Comparison of ENCODE assay signal across 9 cellular contexts in genomic region chr1:178870944-178871343, GRCh38. TPM values are rescaled to one million over a fixed set of nuclear protein-coding genes. Genes with fewer than 3 reads are reported as not detected.
A peak's percentile ranks its signal among the peaks of the same experiment; 100 is the strongest.
DNase-seq lines count a peak whose midpoint lies in the region; ATAC-seq and TF ChIP-seq lines count a peak whose summit lies in the region.
"Had no signal": no experiment of that assay in that cellular context is flagged by ENCODE, and none has a peak within 500 bp of the region (broad histone marks: within the 10 kb centered on the region; RNA-seq: fewer than 3 reads in every experiment).

ANGPTL1 (minus strand) TSS chr1:178871077; CDS start chr1:178865776, 5,301 bp downstream.

- TF ChIP-seq CTCF in NB4 (IDR thresholded peaks at IDR 0.05; ENCODE audit: low read depth, low read length) (no peak), mucosa of descending colon (IDR thresholded peaks at IDR 0.05) (no peak), thoracic aorta (IDR thresholded peaks at IDR 0.05) (no peak)

- ATAC-seq in mucosa of descending colon, result peak; percentile 22
- ATAC-seq in thoracic aorta (ENCODE audit: insufficient number of reproducible peaks, low FRiP score, low read depth), result no peak
- no peak for ATAC-seq in GM18868 (IDR thresholded peaks at IDR 0.05; ENCODE audit: unreplicated experiment)
- no peak for ATAC-seq in GM18505 (IDR thresholded peaks at IDR 0.05; ENCODE audit: unreplicated experiment)
- ATAC-seq in HG02610 (IDR thresholded peaks at IDR 0.05; ENCODE audit: unreplicated experiment), result no peak

- H3K4me3 ChIP-seq in NB4 (ENCODE audit: low read depth, low read length), result no peak within 1 kb of the TSS
- peak within 1 kb of the TSS in 1 of 2 donors; percentile 38 for H3K4me3 ChIP-seq in esophagus (ENCODE audit: low read depth in 1 of 2, low read length in 2 of 2)
- H3K4me3 ChIP-seq in mucosa of descending colon, result no peak within 1 kb of the TSS
- H3K4me3 ChIP-seq in thoracic aorta, result peak within 1 kb of the TSS; percentile 67

- peak; percentile 22 for DNase-seq in NB4 (ENCODE audit: low read depth)
- DNase-seq in mucosa of descending colon, result peak in 1 of 3 donors; percentile 13
- no peak for DNase-seq in thoracic aorta (ENCODE audit: low spot score)
- no peak for DNase-seq in C1 segment of cervical spinal cord (lab: John Stamatoyannopoulos, UW)
- DNase-seq: Kasumi-1 had no signal

- TF ChIP-seq POLR2A in NB4 (IDR thresholded peaks at IDR 0.05; ENCODE audit: extremely low read depth, insufficient read length) (no peak), GM18505 (IDR thresholded peaks at IDR 0.05; ENCODE audit: borderline replicate concordance, extremely low read depth, insufficient read depth, insufficient read length) (no peak)

- WGBS in esophagus, 2 donors, result 38 to 59% methylated on average over 4 of the region's 4 CpGs

- no peaks in the 10 kb centered on the region for H3K4me1 ChIP-seq in esophagus (ENCODE audit: control insufficient read depth in 2 of 2, insufficient read depth in 2 of 2, low read length in 1 of 2)
- peaks cover 15% of the 10 kb centered on the region for H3K4me1 ChIP-seq in mucosa of descending colon (ENCODE audit: low read depth)
- H3K4me1 ChIP-seq in thoracic aorta (ENCODE audit: control insufficient read depth in 1 of 2, low read depth in 2 of 2), result peaks cover 6 to 26% of the 10 kb centered on the region in 2 donors

- H3K9me3 ChIP-seq in esophagus (ENCODE audit: control insufficient read depth in 2 of 2, insufficient read depth in 1 of 2, low read depth in 1 of 2, low read length in 1 of 2) (no peaks in the 10 kb centered on the region), mucosa of descending colon (no peaks in the 10 kb centered on the region), thoracic aorta (no peaks in the 10 kb centered on the region)

- H3K27ac ChIP-seq in esophagus (ENCODE audit: low read depth in 2 of 2, low read length in 1 of 2) (peak within 1 kb of the TSS; percentile 31 to 34), thoracic aorta (peak within 1 kb of the TSS; percentile 7 to 41)

- H3K36me3 ChIP-seq in esophagus (ENCODE audit: control insufficient read depth in 2 of 2, insufficient read depth in 2 of 2, low read length in 1 of 2), result no peaks in the 10 kb centered on the region
- no peaks in the 10 kb centered on the region for H3K36me3 ChIP-seq in mucosa of descending colon (ENCODE audit: low read depth)
- no peaks in the 10 kb centered on the region for H3K36me3 ChIP-seq in thoracic aorta

- intact Hi-C loops in mucosa of descending colon (cut with DNase I, micrococcal nuclease), result no loop called here

- H3K27me3 ChIP-seq in esophagus (ENCODE audit: control insufficient read depth in 1 of 2, insufficient read depth in 2 of 2, low read length in 2 of 2), result no peaks in the 10 kb centered on the region
- no peaks in the 10 kb centered on the region for H3K27me3 ChIP-seq in thoracic aorta (replicated peaks; ENCODE audit: insufficient read depth)

RNA-seq across cellular contexts. Expression of gene ANGPTL1, which starts in this region (rescaled TPM):
- 10 to 100 TPM in 1 of 2 donors, 1 to 10 TPM in 1; 3.3 to 17.5 TPM for polyA plus RNA-seq in esophagus
- total RNA-seq in mucosa of descending colon (10 to 100 TPM in 2 of 3 donors, 1 to 10 TPM in 1; 2.8 to 98.1 (median 18.4) TPM), thoracic aorta (100 to 1,000 TPM in 1 of 2 donors, 10 to 100 TPM in 1; 51.0 to 110 TPM)
